In the genomic region with DNA sequence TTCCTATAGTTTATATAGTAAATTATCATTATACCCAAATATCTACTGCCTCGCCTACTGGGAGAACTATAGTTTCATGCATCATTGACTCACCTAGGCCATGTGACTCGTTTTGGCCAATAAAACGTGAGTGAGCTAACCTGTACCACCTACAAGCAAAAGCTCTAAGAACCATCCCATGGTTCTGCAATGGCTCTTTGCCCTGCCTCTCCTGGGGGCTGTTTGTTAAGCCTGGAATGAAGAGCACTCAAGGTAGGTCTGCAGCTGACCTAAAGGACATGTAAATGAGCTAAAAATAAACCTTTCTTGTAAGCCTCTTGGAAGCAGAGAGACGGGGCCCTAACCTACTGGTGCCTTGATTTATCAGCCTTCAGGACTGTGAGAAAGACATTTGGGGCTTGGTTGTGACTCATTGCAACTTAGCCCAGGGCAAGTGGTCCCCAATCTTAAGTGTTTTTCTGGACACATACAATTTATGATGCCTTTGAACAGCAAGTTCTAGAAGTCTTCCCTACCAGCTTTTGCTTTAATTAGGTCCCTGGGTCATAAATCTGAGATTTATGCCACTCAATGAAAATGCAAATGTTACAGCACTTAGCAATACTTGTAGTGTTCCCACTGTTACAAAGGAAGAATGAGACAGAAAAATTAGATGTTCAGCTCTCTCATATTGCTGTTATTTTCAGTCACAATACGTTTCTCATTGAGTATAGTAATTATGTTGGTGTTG, we compare ENCODE assay signal across 17 cellular contexts.
DNase-seq lines count a peak whose midpoint lies in the region; ATAC-seq, FAIRE-seq and TF ChIP-seq lines count a peak whose summit lies in the region.
"Had no signal": no experiment of that assay in that cellular context is flagged by ENCODE, and none has a peak within 500 bp of the region (broad histone marks: within the 10 kb centered on the region; RNA-seq: fewer than 3 reads in every experiment).

No MANE protein-coding gene starts in this region.

- peak; percentile 83 for ATAC-seq in upper lobe of right lung
- no peak for ATAC-seq in GM19467 (IDR thresholded peaks at IDR 0.05; ENCODE audit: unreplicated experiment)
- ATAC-seq in GM18519 (IDR thresholded peaks at IDR 0.05; ENCODE audit: low FRiP score, unreplicated experiment) = no peak
- ATAC-seq in pancreas = no peak
- ATAC-seq: SK-N-SH treated with all-trans-retinoic acid at 6 μM for 48 hours had no signal

- H3K27ac ChIP-seq in upper lobe of right lung = no peak overlapping the region
- no peak overlapping the region for H3K27ac ChIP-seq in pancreas
- H3K27ac ChIP-seq: BLaER1 treated with 17β-estradiol and CSF1 and Interleukin-3, amounts not matched to agents 10 nM and 100 nM; KMS-11 had no signal

- DNase-seq in NCI-H2227 treated with DMSO at 0.1 percent for 48 hours (lab: John Stamatoyannopoulos, UW) = peak; percentile 20
- DNase-seq in NCI-H2227 (lab: John Stamatoyannopoulos, UW; ENCODE audit: unreplicated experiment) = no peak
- peak; percentile 37 to 58 for DNase-seq in NCI-H187 (lab: John Stamatoyannopoulos, UW)
- DNase-seq in islet precursor cell = peak; percentile 72
- no peak for DNase-seq in upper lobe of right lung
- DNase-seq in pancreas = no peak
- DNase-seq: MG63, NCI-H1092 treated with DMSO at 0.1 percent for 48 hours, NCI-H2029 treated with DMSO at 0.1 percent for 48 hours, NCI-H226, SHP77 had no signal

- 72 to 84% methylated on average over 5 of the region's 5 CpGs for WGBS in pancreas, 2 donors

- no peaks in the 10 kb centered on the region for H3K36me3 ChIP-seq in upper lobe of right lung
- no peaks in the 10 kb centered on the region for H3K36me3 ChIP-seq in pancreas
- H3K36me3 ChIP-seq: BLaER1 treated with 17β-estradiol and CSF1 and Interleukin-3, amounts not matched to agents 10 nM and 100 nM; MG63 had no signal

- H3K4me3 ChIP-seq in upper lobe of right lung (no peak overlapping the region), pancreas (no peak overlapping the region)
- H3K4me3 ChIP-seq: BLaER1 treated with 17β-estradiol and CSF1 and Interleukin-3, amounts not matched to agents 10 nM and 100 nM; MG63 had no signal

- H3K9me3 ChIP-seq in upper lobe of right lung = no peaks in the 10 kb centered on the region
- no peaks in the 10 kb centered on the region for H3K9me3 ChIP-seq in pancreas
- H3K9me3 ChIP-seq: BLaER1 treated with 17β-estradiol and CSF1 and Interleukin-3, amounts not matched to agents 10 nM and 100 nM; MG63 had no signal

- H3K4me1 ChIP-seq in upper lobe of right lung = no peaks in the 10 kb centered on the region
- peaks cover 0 to 4% (median 0%) of the 10 kb centered on the region in 3 donors for H3K4me1 ChIP-seq in pancreas

- FAIRE-seq in pancreas (lab: Jason Lieb, UNC) = no peak
- FAIRE-seq: RCC 7860 had no signal

- TF ChIP-seq CTCF in upper lobe of right lung (IDR thresholded peaks at IDR 0.05) (no peak), pancreas (IDR thresholded peaks at IDR 0.05) (no peak)

- H3K27me3 ChIP-seq in upper lobe of right lung (no peaks in the 10 kb centered on the region), pancreas (no peaks in the 10 kb centered on the region)
- H3K27me3 ChIP-seq: BLaER1 treated with 17β-estradiol and CSF1 and Interleukin-3, amounts not matched to agents 10 nM and 100 nM; MG63 had no signal

- intact Hi-C loops in upper lobe of right lung (cut with DNase I) = no loop called here
- intact Hi-C loops in pancreas (cut with DNase I) = no loop called here

Comparison
In these comparisons a context has a peak if more than half of its experiments do, and no peak if none do; other contexts are left out.
1. DNase-seq: peak in NCI-H2227 treated with DMSO at 0.1 percent for 48 hours (single experiment), NCI-H187 (2 of 2) and islet precursor cell (single experiment); none in NCI-H2227 (single experiment), upper lobe of right lung (single experiment) and pancreas (0 of 6).